In genomic region chr21:45556645-45557601, GRCh38 we compare ENCODE assay signal across 11 cellular contexts. TPM values are rescaled to one million over a fixed set of nuclear protein-coding genes. Genes with fewer than 3 reads are reported as not detected.
A peak's percentile ranks its signal among the peaks of the same experiment; 100 is the strongest.
DNase-seq lines count a peak whose midpoint lies in the region; ATAC-seq and TF ChIP-seq lines count a peak whose summit lies in the region.
"Had no signal": no experiment of that assay in that cellular context is flagged by ENCODE, and none has a peak within 500 bp of the region (broad histone marks: within the 10 kb centered on the region; RNA-seq: fewer than 3 reads in every experiment).

No MANE protein-coding gene starts in this region.

- POLR2A ChIA-PET in CD8-positive, alpha-beta T cell (lab: Charles Lee): interaction anchor here (0.9 kb wide), 1 partner anchor 16 kb away, joined by 3 read pairs; no protein-coding TSS in a partner anchor
- POLR2A ChIA-PET in naive thymus-derived CD8-positive, alpha-beta T cell (lab: Charles Lee): interaction anchor here (1.4 kb wide), 2 partner anchors 12 to 35 kb away, joined by 4 read pairs; no protein-coding TSS in a partner anchor

- no peaks in the 10 kb centered on the region for H3K79me2 ChIP-seq in KMS-11 (ENCODE audit: insufficient read depth, low read depth)

- no peak overlapping the region for H2AFZ ChIP-seq in KMS-11 (ENCODE audit: low read depth)

- no peak for ATAC-seq in CD8-positive, alpha-beta T cell
- no peak for ATAC-seq in naive thymus-derived CD8-positive, alpha-beta T cell
- ATAC-seq in HG03159 (IDR thresholded peaks at IDR 0.05; ENCODE audit: unreplicated experiment): no peak
- ATAC-seq: activated CD8-positive, alpha-beta T cell treated with anti-CD3 and anti-CD28 coated beads, Interleukin-2, amount 10 ng/mL, durations not matched to agents 7 days and 5 days had no signal

- H3K9me3 Mint-ChIP-seq in CD8-positive, alpha-beta T cell: no peaks in the 10 kb centered on the region
- H3K9me3 Mint-ChIP-seq in chondrocyte (ENCODE audit: low read depth): no peaks in the 10 kb centered on the region
- no peaks in the 10 kb centered on the region for H3K9me3 Mint-ChIP-seq in naive thymus-derived CD8-positive, alpha-beta T cell

- no peak overlapping the region for H3K4me3 ChIP-seq in CD8-positive, alpha-beta T cell (ENCODE audit: low read depth, low read length)
- H3K4me3 ChIP-seq in KMS-11 (IDR thresholded peaks at IDR 0.05; ENCODE audit: insufficient read depth, low read depth, low read length): no peak overlapping the region

- H3K36me3 ChIP-seq in CD8-positive, alpha-beta T cell (ENCODE audit: insufficient read depth, low read length): no peaks in the 10 kb centered on the region
- H3K36me3 ChIP-seq in KMS-11 (ENCODE audit: insufficient read depth): no peaks in the 10 kb centered on the region
- H3K36me3 ChIP-seq: prostate gland, tibial artery had no signal

- H3K27me3 Mint-ChIP-seq in CD8-positive, alpha-beta T cell (ENCODE audit: low read depth): peaks cover 8% of the 10 kb centered on the region
- H3K27me3 Mint-ChIP-seq in chondrocyte (ENCODE audit: low read depth): peaks cover 4% of the 10 kb centered on the region
- peaks cover 0 to 5% (median 2%) of the 10 kb centered on the region in 5 donors for H3K27me3 Mint-ChIP-seq in naive thymus-derived CD8-positive, alpha-beta T cell

- H3K36me3 Mint-ChIP-seq in CD8-positive, alpha-beta T cell: peaks cover 3% of the 10 kb centered on the region
- no peaks in the 10 kb centered on the region for H3K36me3 Mint-ChIP-seq in chondrocyte (ENCODE audit: low read depth)
- H3K36me3 Mint-ChIP-seq in naive thymus-derived CD8-positive, alpha-beta T cell: no peaks in the 10 kb centered on the region

- peaks cover 18% of the 10 kb centered on the region for H3K4me1 ChIP-seq in CD8-positive, alpha-beta T cell (ENCODE audit: insufficient read depth, low read length)
- H3K4me1 ChIP-seq in KMS-11 (ENCODE audit: low read depth, poor library complexity, severe bottlenecking): no peaks in the 10 kb centered on the region
- H3K4me1 ChIP-seq: prostate gland had no signal

- H3K9me3 ChIP-seq in CD8-positive, alpha-beta T cell (ENCODE audit: low read length): no peaks in the 10 kb centered on the region
- H3K9me3 ChIP-seq: prostate gland, tibial artery had no signal

- TF ChIP-seq CTCF in CD8-positive, alpha-beta T cell (IDR thresholded peaks at IDR 0.05): no peak
- no peak for TF ChIP-seq CTCF in KMS-11 (conservative IDR thresholded peaks at IDR 0.05; ENCODE audit: low read depth, low read length)
- no peak for TF ChIP-seq CTCF in chondrocyte (IDR thresholded peaks at IDR 0.05)

- H3K27ac Mint-ChIP-seq in CD8-positive, alpha-beta T cell: no peak overlapping the region
- H3K27ac Mint-ChIP-seq in chondrocyte (ENCODE audit: unreplicated experiment): no peak overlapping the region
- H3K27ac Mint-ChIP-seq in naive thymus-derived CD8-positive, alpha-beta T cell: peak overlapping the region in 3 of 10 donors; percentile 22 to 85 (median 59)
- H3K27ac Mint-ChIP-seq: activated CD8-positive, alpha-beta T cell treated with anti-CD3 and anti-CD28 coated beads, Interleukin-2, amount 10 ng/mL, durations not matched to agents 7 days and 5 days had no signal

- peak in 1 of 7 experiments; percentile 19 for DNase-seq in CD8-positive, alpha-beta T cell
- DNase-seq in chondrocyte (ENCODE audit: low spot score): peak; percentile 93
- peak in 1 of 10 donors; percentile 57 for DNase-seq in naive thymus-derived CD8-positive, alpha-beta T cell
- DNase-seq in inferior parietal cortex (ENCODE audit: extremely low spot score): no peak
- no peak for DNase-seq in A172 (ENCODE audit: low spot score)
- DNase-seq in NCI-H2029 treated with DMSO at 0.1 percent for 48 hours (lab: John Stamatoyannopoulos, UW): no peak
- DNase-seq: activated CD8-positive, alpha-beta T cell treated with anti-CD3 and anti-CD28 coated beads, Interleukin-2, amount 10 ng/mL, durations not matched to agents 7 days and 5 days had no signal

- H3K4me2 ChIP-seq in KMS-11: peak overlapping the region; percentile 63; the same call in 1 of the 2 replicates

- H3K27me3 ChIP-seq in CD8-positive, alpha-beta T cell (ENCODE audit: insufficient read depth, low read length): no peaks in the 10 kb centered on the region
- peaks cover 22% of the 10 kb centered on the region; the same call in 1 of the 2 replicates for H3K27me3 ChIP-seq in KMS-11 (ENCODE audit: insufficient read depth, low read depth)

- H3K4me3 Mint-ChIP-seq in CD8-positive, alpha-beta T cell: peak overlapping the region; percentile 57
- no peak overlapping the region for H3K4me3 Mint-ChIP-seq in chondrocyte (ENCODE audit: unreplicated experiment)
- H3K4me3 Mint-ChIP-seq in naive thymus-derived CD8-positive, alpha-beta T cell: peak overlapping the region in 6 of 10 donors; percentile 29 to 64 (median 46)
- H3K4me3 Mint-ChIP-seq: activated CD8-positive, alpha-beta T cell treated with anti-CD3 and anti-CD28 coated beads, Interleukin-2, amount 10 ng/mL, durations not matched to agents 7 days and 5 days had no signal

- H3K9ac ChIP-seq in KMS-11: no peak overlapping the region

- CTCF ChIA-PET in CD8-positive, alpha-beta T cell (lab: Charles Lee): interaction anchor here (1.3 to 1.6 kb wide), 2 partner anchors 39 to 40 kb away, joined by 4 to 17 read pairs; no protein-coding TSS in a partner anchor

- H3K4me1 Mint-ChIP-seq in CD8-positive, alpha-beta T cell (ENCODE audit: low read depth): peaks cover 12% of the 10 kb centered on the region
- peaks cover 8% of the 10 kb centered on the region for H3K4me1 Mint-ChIP-seq in chondrocyte (ENCODE audit: low read depth)
- H3K4me1 Mint-ChIP-seq in naive thymus-derived CD8-positive, alpha-beta T cell: peaks cover 4 to 22% (median 13%) of the 10 kb centered on the region in 4 donors

- intact Hi-C loops in CD8-positive, alpha-beta T cell (cut with DNase I, micrococcal nuclease): no loop called here

- no peak overlapping the region for H3K27ac ChIP-seq in CD8-positive, alpha-beta T cell (ENCODE audit: low read depth, low read length)
- no peak overlapping the region for H3K27ac ChIP-seq in KMS-11

- H4K20me1 ChIP-seq in KMS-11 (ENCODE audit: insufficient read depth): no peaks in the 10 kb centered on the region

RNA-seq across cellular contexts. Expression of gene SLC19A1, which starts 14.7 kb away (rescaled TPM):
- total RNA-seq in CD8-positive, alpha-beta T cell: 1 to 10 TPM; 8.8 to 9.0 TPM
- 6.5 to 12.7 TPM (median 7.8 TPM) in 3 replicates for total RNA-seq in chondrocyte
- 10 to 100 TPM; 10.2 to 14.4 TPM for total RNA-seq in naive thymus-derived CD8-positive, alpha-beta T cell
- 10 to 100 TPM in 1 of 3 donors, 1 to 10 TPM in 2; 4.6 to 12.1 (median 9.3) TPM for polyA plus RNA-seq in naive thymus-derived CD8-positive, alpha-beta T cell
- total RNA-seq in A172 (2014; rRNA removed; shearing (Covaris generic)): 21.2 and 22.3 TPM in 2 replicates
